In the genomic region with DNA sequence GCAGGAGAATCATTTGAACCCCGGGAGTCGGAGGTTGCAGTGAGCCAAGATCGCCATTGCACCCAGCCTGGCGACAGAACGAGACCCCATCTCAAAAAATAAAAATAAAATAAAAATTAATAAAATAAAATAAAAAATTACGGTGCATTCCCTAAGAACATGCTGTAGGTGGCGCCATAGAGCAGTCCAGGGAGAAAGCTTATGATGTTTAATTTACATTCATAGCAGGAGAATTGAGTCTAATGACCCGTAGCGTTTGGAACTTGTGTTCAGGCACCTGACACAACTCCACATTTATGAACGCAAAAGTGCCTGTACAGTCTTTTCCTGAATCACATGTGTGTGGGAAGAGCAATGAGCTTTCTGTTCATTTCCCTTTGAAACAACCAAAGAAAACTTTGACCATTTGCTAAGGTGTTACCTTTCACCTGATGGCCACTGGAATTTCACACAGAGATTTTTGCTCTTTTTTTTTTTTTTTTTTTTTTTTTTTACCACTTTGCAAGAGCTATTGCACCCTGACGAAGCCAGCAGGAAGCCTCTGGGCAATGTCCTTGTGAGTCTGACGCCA, we compare ENCODE assay signal across 8 cellular contexts.
DNase-seq lines count a peak whose midpoint lies in the region; ATAC-seq and TF ChIP-seq lines count a peak whose summit lies in the region.

No MANE protein-coding gene starts in this region.

- no peak overlapping the region for H3K27ac ChIP-seq in neural cell (ENCODE audit: low read length)

- no peaks in the 10 kb centered on the region for H3F3A ChIP-seq in neural cell (ENCODE audit: insufficient read depth, low read length, poor library complexity, severe bottlenecking)

- no peak overlapping the region for H3K4me2 ChIP-seq in neural cell (ENCODE audit: low read length)

- no peaks in the 10 kb centered on the region for H3K36me3 ChIP-seq in neural cell (ENCODE audit: insufficient read depth, low read length)

- no peak overlapping the region for H2AFZ ChIP-seq in neural cell (ENCODE audit: low read depth, low read length)

- no peak for TF ChIP-seq RAD21 in neural cell (conservative IDR thresholded peaks at IDR 0.05)

- TF ChIP-seq EP300 in neural cell (conservative IDR thresholded peaks at IDR 0.05; ENCODE audit: poor library complexity, severe bottlenecking): no peak

- in situ Hi-C loops in G401 (cut with HindIII; ENCODE audit: low sequenced_read_pairs): no loop called here

- no peaks in the 10 kb centered on the region for H3K27me3 ChIP-seq in neural cell (ENCODE audit: insufficient read depth, low read depth, low read length)

- DNase-seq in AG09309 (ENCODE audit: low read depth): no peak
- DNase-seq in G401 (ENCODE audit: low spot score): peak; percentile 61
- DNase-seq in NCI-H460 (ENCODE audit: extremely low read depth, low read depth): peak; percentile 16
- peak; percentile 65 for DNase-seq in dermis blood vessel endothelial cell
- DNase-seq in iPS-NIHi7 (ENCODE audit: extremely low spot score): no peak
- no peak for DNase-seq in central memory CD4-positive, alpha-beta T cell

- no peaks in the 10 kb centered on the region for H3K79me2 ChIP-seq in neural cell (replicated peaks; ENCODE audit: insufficient read depth, low read length)

- no peaks in the 10 kb centered on the region for H3K9me2 ChIP-seq in neural cell (ENCODE audit: insufficient read depth, low read length)

- no peaks in the 10 kb centered on the region for H4K20me1 ChIP-seq in neural cell (ENCODE audit: insufficient read depth)

- ATAC-seq in HG03196 (IDR thresholded peaks at IDR 0.05; ENCODE audit: unreplicated experiment): no peak

- H3K9ac ChIP-seq in neural cell (ENCODE audit: low read length): no peak overlapping the region

- no peaks in the 10 kb centered on the region for H3K9me3 ChIP-seq in neural cell (ENCODE audit: low read length)

- H3K4me3 ChIP-seq in AG09309 (ENCODE audit: control insufficient read depth, low read depth, low read length) (no peak overlapping the region), neural cell (ENCODE audit: low read length) (no peak overlapping the region)

- TF ChIP-seq CTCF in AG09309 (IDR thresholded peaks at IDR 0.05; ENCODE audit: control insufficient read depth, insufficient read depth, low read depth, low read length, missing control alignments): peak; percentile 76
- TF ChIP-seq CTCF in neural cell (IDR thresholded peaks at IDR 0.05; ENCODE audit: poor library complexity, severe bottlenecking): peak; percentile 54

TF ChIP-seq in neural cell, 6 proteins besides CTCF, POLR2A, EP300 and RAD21:
- TF ChIP-seq MXI1 (conservative IDR thresholded peaks at IDR 0.05; ENCODE audit: poor library complexity, severe bottlenecking): no peak
- TF ChIP-seq SMC3 (conservative IDR thresholded peaks at IDR 0.05; ENCODE audit: poor library complexity): peak; percentile 35

Comparison
In these comparisons a context has a peak if more than half of its experiments do, and no peak if none do; other contexts are left out.
1. DNase-seq: peak in G401 (single experiment), NCI-H460 (single experiment) and dermis blood vessel endothelial cell (single experiment); none in AG09309 (single experiment), iPS-NIHi7 (single experiment) and central memory CD4-positive, alpha-beta T cell (single experiment).